ENCODE assay signal across 1 cellular context in the genomic region with DNA sequence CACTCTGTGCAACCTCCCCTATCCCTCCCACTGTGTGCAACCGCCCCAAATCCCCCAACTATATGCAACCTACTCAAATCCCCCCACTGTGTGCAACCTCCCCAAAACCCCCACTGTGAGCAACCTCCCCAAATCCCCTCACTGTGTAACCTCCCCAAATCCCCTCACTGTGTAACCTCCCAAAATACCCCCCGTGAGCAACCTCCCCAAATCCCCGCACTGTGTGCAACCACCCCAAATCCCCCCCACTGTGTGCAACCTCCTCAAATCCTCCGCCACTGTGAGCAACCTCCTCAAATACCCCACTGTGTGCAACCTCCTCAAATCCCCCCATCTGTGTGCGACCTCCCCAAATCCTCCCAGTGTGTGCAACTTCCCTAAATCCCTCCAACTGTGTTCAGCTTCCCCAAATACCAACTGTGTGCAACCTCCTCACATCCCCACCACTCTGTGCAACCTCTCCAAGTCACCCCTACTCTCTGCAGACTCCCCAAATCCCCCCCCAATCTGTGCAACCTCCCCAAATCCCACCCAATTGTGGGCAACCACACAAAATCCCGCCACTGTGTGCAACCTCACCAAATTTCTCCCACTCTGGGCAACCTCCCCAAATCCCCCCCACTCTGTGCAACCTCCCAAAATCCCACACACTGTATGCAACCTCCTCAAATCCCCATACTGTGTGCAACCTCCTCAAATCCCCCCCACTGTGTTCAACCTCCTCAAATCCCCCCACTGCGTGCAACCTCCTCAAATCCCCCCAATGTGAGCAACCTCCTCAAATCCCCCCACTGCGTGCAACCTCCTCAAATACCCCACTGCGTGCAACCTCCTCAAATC.
TF ChIP-seq lines count a peak whose summit lies in the region.

No MANE protein-coding gene starts in this region.

TF ChIP-seq in HEK293, 187 proteins besides CTCF, POLR2A, EP300 and RAD21 (continued from another document):
- TF ChIP-seq, protein P1, sequence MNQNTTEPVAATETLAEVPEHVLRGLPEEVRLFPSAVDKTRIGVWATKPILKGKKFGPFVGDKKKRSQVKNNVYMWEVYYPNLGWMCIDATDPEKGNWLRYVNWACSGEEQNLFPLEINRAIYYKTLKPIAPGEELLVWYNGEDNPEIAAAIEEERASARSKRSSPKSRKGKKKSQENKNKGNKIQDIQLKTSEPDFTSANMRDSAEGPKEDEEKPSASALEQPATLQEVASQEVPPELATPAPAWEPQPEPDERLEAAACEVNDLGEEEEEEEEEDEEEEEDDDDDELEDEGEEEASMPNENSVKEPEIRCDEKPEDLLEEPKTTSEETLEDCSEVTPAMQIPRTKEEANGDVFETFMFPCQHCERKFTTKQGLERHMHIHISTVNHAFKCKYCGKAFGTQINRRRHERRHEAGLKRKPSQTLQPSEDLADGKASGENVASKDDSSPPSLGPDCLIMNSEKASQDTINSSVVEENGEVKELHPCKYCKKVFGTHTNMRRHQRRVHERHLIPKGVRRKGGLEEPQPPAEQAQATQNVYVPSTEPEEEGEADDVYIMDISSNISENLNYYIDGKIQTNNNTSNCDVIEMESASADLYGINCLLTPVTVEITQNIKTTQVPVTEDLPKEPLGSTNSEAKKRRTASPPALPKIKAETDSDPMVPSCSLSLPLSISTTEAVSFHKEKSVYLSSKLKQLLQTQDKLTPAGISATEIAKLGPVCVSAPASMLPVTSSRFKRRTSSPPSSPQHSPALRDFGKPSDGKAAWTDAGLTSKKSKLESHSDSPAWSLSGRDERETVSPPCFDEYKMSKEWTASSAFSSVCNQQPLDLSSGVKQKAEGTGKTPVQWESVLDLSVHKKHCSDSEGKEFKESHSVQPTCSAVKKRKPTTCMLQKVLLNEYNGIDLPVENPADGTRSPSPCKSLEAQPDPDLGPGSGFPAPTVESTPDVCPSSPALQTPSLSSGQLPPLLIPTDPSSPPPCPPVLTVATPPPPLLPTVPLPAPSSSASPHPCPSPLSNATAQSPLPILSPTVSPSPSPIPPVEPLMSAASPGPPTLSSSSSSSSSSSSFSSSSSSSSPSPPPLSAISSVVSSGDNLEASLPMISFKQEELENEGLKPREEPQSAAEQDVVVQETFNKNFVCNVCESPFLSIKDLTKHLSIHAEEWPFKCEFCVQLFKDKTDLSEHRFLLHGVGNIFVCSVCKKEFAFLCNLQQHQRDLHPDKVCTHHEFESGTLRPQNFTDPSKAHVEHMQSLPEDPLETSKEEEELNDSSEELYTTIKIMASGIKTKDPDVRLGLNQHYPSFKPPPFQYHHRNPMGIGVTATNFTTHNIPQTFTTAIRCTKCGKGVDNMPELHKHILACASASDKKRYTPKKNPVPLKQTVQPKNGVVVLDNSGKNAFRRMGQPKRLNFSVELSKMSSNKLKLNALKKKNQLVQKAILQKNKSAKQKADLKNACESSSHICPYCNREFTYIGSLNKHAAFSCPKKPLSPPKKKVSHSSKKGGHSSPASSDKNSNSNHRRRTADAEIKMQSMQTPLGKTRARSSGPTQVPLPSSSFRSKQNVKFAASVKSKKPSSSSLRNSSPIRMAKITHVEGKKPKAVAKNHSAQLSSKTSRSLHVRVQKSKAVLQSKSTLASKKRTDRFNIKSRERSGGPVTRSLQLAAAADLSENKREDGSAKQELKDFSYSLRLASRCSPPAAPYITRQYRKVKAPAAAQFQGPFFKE (tag by site-specific recombination; IDR thresholded peaks at IDR 0.05; ENCODE audit: borderline replicate concordance): no peak
- TF ChIP-seq ZNF423 (tag by site-specific recombination; IDR thresholded peaks at IDR 0.05) (no peak), ZSCAN5A (tag by site-specific recombination; IDR thresholded peaks at IDR 0.05) (peak; percentile 99; the same call in 1 of the 2 replicates), IKZF3 (tag by site-specific recombination; IDR thresholded peaks at IDR 0.05) (no peak)
- TF ChIP-seq, protein P2, sequence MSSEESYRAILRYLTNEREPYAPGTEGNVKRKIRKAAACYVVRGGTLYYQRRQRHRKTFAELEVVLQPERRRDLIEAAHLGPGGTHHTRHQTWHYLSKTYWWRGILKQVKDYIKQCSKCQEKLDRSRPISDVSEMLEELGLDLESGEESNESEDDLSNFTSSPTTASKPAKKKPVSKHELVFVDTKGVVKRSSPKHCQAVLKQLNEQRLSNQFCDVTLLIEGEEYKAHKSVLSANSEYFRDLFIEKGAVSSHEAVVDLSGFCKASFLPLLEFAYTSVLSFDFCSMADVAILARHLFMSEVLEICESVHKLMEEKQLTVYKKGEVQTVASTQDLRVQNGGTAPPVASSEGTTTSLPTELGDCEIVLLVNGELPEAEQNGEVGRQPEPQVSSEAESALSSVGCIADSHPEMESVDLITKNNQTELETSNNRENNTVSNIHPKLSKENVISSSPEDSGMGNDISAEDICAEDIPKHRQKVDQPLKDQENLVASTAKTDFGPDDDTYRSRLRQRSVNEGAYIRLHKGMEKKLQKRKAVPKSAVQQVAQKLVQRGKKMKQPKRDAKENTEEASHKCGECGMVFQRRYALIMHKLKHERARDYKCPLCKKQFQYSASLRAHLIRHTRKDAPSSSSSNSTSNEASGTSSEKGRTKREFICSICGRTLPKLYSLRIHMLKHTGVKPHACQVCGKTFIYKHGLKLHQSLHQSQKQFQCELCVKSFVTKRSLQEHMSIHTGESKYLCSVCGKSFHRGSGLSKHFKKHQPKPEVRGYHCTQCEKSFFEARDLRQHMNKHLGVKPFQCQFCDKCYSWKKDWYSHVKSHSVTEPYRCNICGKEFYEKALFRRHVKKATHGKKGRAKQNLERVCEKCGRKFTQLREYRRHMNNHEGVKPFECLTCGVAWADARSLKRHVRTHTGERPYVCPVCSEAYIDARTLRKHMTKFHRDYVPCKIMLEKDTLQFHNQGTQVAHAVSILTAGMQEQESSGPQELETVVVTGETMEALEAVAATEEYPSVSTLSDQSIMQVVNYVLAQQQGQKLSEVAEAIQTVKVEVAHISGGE (tag by site-specific recombination; conservative IDR thresholded peaks at IDR 0.05; ENCODE audit: low read depth): peak; percentile 76
- TF ChIP-seq, protein P3, sequence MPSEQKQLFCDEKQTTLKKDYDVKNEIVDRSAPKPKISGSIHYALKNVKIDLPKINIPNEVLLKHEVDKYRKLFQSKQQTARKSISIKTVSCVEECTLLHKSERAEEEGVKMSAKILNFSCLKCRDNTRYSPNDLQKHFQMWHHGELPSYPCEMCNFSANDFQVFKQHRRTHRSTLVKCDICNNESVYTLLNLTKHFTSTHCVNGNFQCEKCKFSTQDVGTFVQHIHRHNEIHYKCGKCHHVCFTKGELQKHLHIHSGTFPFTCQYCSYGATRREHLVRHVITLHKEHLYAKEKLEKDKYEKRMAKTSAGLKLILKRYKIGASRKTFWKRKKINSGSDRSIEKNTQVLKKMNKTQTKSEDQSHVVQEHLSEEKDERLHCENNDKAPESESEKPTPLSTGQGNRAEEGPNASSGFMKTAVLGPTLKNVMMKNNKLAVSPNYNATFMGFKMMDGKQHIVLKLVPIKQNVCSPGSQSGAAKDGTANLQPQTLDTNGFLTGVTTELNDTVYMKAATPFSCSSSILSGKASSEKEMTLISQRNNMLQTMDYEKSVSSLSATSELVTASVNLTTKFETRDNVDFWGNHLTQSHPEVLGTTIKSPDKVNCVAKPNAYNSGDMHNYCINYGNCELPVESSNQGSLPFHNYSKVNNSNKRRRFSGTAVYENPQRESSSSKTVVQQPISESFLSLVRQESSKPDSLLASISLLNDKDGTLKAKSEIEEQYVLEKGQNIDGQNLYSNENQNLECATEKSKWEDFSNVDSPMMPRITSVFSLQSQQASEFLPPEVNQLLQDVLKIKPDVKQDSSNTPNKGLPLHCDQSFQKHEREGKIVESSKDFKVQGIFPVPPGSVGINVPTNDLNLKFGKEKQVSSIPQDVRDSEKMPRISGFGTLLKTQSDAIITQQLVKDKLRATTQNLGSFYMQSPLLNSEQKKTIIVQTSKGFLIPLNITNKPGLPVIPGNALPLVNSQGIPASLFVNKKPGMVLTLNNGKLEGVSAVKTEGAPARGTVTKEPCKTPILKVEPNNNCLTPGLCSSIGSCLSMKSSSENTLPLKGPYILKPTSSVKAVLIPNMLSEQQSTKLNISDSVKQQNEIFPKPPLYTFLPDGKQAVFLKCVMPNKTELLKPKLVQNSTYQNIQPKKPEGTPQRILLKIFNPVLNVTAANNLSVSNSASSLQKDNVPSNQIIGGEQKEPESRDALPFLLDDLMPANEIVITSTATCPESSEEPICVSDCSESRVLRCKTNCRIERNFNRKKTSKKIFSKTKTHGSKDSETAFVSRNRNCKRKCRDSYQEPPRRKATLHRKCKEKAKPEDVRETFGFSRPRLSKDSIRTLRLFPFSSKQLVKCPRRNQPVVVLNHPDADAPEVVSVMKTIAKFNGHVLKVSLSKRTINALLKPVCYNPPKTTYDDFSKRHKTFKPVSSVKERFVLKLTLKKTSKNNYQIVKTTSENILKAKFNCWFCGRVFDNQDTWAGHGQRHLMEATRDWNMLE (tag by site-specific recombination; conservative IDR thresholded peaks at IDR 0.05; ENCODE audit: low read depth): no peak
